Comparison of ENCODE assay signal across 8 cellular contexts in the genomic region with DNA sequence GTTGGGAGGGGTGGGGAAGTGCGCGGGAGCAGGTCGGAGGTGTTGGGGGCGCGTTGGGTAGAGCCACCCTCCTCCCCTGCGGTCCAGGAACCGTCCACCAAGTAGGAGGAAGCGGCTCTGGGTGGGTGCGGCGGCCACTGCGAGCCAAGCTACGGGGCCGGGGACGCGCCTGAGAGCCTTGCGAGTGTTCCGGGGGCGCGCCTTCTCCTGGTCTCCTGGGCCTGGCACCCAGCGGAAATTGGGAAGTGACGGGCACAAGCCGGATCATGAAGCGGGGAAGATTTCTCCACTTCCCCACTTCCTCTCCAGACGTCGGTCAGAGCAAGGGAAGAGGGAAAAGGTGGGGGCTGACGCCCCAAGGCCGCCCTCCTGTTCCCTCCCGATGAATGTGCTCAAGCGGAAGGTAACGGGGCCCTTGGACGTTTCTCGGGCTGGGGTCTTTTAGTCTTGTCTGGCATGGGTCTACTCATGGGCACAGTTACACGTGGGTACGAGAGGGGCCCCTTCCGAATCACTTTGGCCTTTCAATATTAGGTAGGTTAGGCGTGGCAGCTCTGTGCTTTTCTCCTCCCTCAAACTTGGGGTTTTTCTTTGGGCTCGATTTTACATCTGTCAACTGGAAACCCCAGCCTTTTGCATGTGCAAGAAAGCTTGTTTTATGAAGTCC. TPM values are rescaled to one million over a fixed set of nuclear protein-coding genes. Genes with fewer than 3 reads are reported as not detected.
DNase-seq lines count a peak whose midpoint lies in the region; ATAC-seq and TF ChIP-seq lines count a peak whose summit lies in the region.

No MANE protein-coding gene starts in this region.

- peak overlapping the region; percentile 99 for H3K4ac ChIP-seq in trophoblast cell (ENCODE audit: low read depth, low read length)

- no peak overlapping the region for H2AFZ ChIP-seq in trophoblast cell (ENCODE audit: insufficient read depth, low read length, poor library complexity)

- H3K23ac ChIP-seq in trophoblast cell (ENCODE audit: low read length) = peak overlapping the region; percentile 25

- no peak for ATAC-seq in CD4-positive, CD25-positive, alpha-beta regulatory T cell (ENCODE audit: low read depth in 2 of 2)
- ATAC-seq in HG02623 (IDR thresholded peaks at IDR 0.05; ENCODE audit: unreplicated experiment) (peak; percentile 7), GM21529 (IDR thresholded peaks at IDR 0.05; ENCODE audit: unreplicated experiment) (no peak)

- DNase-seq in CD4-positive, CD25-positive, alpha-beta regulatory T cell = peak in 1 of 3 donors; percentile 35
- DNase-seq in WERI-Rb-1 = no peak
- no peak for DNase-seq in fibroblast of villous mesenchyme (ENCODE audit: low read depth)
- peak; percentile 30 to 63 for DNase-seq in trophoblast cell
- no peak for DNase-seq in mucosa of gallbladder (ENCODE audit: low spot score)
- no peak for DNase-seq in NCI-H524 treated with DMSO at 0.1 percent for 48 hours (lab: John Stamatoyannopoulos, UW)

- no CpG with 5 or more reads among the region's 37 CpGs for WGBS in trophoblast cell (ENCODE audit: extremely low coverage, insufficient coverage, insufficient read length)

- H3K9me3 Mint-ChIP-seq in CD4-positive, CD25-positive, alpha-beta regulatory T cell = peaks cover 0 to 2% (median 0%) of the 10 kb centered on the region in 7 donors

- H3K9me3 ChIP-seq in CD4-positive, CD25-positive, alpha-beta regulatory T cell (ENCODE audit: control insufficient read depth in 2 of 2, low read length in 2 of 2) = no peaks in the 10 kb centered on the region
- H3K9me3 ChIP-seq in WERI-Rb-1 (ENCODE audit: severe bottlenecking) (no peaks in the 10 kb centered on the region), trophoblast cell (ENCODE audit: insufficient read depth, low read depth, low read length) (no peaks in the 10 kb centered on the region)

- peaks cover 11% of the 10 kb centered on the region for H3K36me3 Mint-ChIP-seq in CD4-positive, CD25-positive, alpha-beta regulatory T cell

- H3K4me2 ChIP-seq in trophoblast cell (ENCODE audit: low read length) = peak overlapping the region; percentile 97

- peaks cover 13% of the 10 kb centered on the region for H3K79me1 ChIP-seq in trophoblast cell (ENCODE audit: low read length)

- H3K4me3 ChIP-seq in CD4-positive, CD25-positive, alpha-beta regulatory T cell (ENCODE audit: low read depth, low read length) = peak overlapping the region; percentile 94
- peak overlapping the region; percentile 91 for H3K4me3 ChIP-seq in WERI-Rb-1 (ENCODE audit: low read depth, low read length)
- H3K4me3 ChIP-seq in fibroblast of villous mesenchyme (ENCODE audit: low read depth, low read length) = peak overlapping the region; percentile 81
- peak overlapping the region; percentile 94 for H3K4me3 ChIP-seq in trophoblast cell (ENCODE audit: low read depth, low read length)

- peak overlapping the region; percentile 89 for H3K9ac ChIP-seq in trophoblast cell (ENCODE audit: low read length)

- peaks cover 8% of the 10 kb centered on the region for H3K27me3 Mint-ChIP-seq in CD4-positive, CD25-positive, alpha-beta regulatory T cell

- H3K18ac ChIP-seq in trophoblast cell (ENCODE audit: low read length) = peak overlapping the region; percentile 16

- H2AK5ac ChIP-seq in trophoblast cell (ENCODE audit: low read length) = peak overlapping the region; percentile 28

- H3K36me3 ChIP-seq in CD4-positive, CD25-positive, alpha-beta regulatory T cell (ENCODE audit: control insufficient read depth, insufficient read depth, low read length) = peaks cover 12% of the 10 kb centered on the region
- peaks cover 58% of the 10 kb centered on the region for H3K36me3 ChIP-seq in WERI-Rb-1
- H3K36me3 ChIP-seq in trophoblast cell (ENCODE audit: control insufficient read depth in 1 of 2, insufficient read depth in 2 of 2, low read length in 2 of 2) = peaks cover 0 to 4% of the 10 kb centered on the region in 2 experiments

- no peak overlapping the region for H4K12ac ChIP-seq in trophoblast cell (ENCODE audit: low read depth, low read length)

- H2BK12ac ChIP-seq in trophoblast cell (ENCODE audit: low read length) = no peak overlapping the region

- TF ChIP-seq CTCF in WERI-Rb-1 (IDR thresholded peaks at IDR 0.05; ENCODE audit: low read depth, low read length) (no peak), fibroblast of villous mesenchyme (IDR thresholded peaks at IDR 0.05; ENCODE audit: insufficient read depth, low read depth, low read length) (no peak)

- H3K4me3 Mint-ChIP-seq in CD4-positive, CD25-positive, alpha-beta regulatory T cell = peak overlapping the region; percentile 99

- H3K14ac ChIP-seq in trophoblast cell (ENCODE audit: low read length) = peak overlapping the region; percentile 89

- H3K27ac ChIP-seq in CD4-positive, CD25-positive, alpha-beta regulatory T cell (ENCODE audit: insufficient read depth, low read length, poor library complexity, severe bottlenecking) = peak overlapping the region; percentile 95
- H3K27ac ChIP-seq in WERI-Rb-1 (peak overlapping the region; percentile 95), trophoblast cell (ENCODE audit: low read depth, low read length) (peak overlapping the region; percentile 11)

- H3K4me1 Mint-ChIP-seq in CD4-positive, CD25-positive, alpha-beta regulatory T cell = peaks cover 10 to 58% (median 34%) of the 10 kb centered on the region in 4 donors

- H3K27me3 ChIP-seq in CD4-positive, CD25-positive, alpha-beta regulatory T cell (ENCODE audit: control insufficient read depth, insufficient read depth, low read length) = no peaks in the 10 kb centered on the region
- no peaks in the 10 kb centered on the region for H3K27me3 ChIP-seq in WERI-Rb-1 (ENCODE audit: insufficient read depth, low read depth, severe bottlenecking)
- H3K27me3 ChIP-seq in trophoblast cell (ENCODE audit: insufficient read depth, low read length) = no peaks in the 10 kb centered on the region

- H3K79me2 ChIP-seq in trophoblast cell (ENCODE audit: control insufficient read depth, insufficient read depth, low read length, poor library complexity) = peaks cover 30% of the 10 kb centered on the region

- H2BK120ac ChIP-seq in trophoblast cell (ENCODE audit: insufficient read depth, low read length, poor library complexity) = peak overlapping the region; percentile 16

- peaks cover 52% of the 10 kb centered on the region for H3K4me1 ChIP-seq in CD4-positive, CD25-positive, alpha-beta regulatory T cell (ENCODE audit: control insufficient read depth, insufficient read depth, low read length, poor library complexity, severe bottlenecking)
- peaks cover 5 to 7% of the 10 kb centered on the region in 2 experiments for H3K4me1 ChIP-seq in trophoblast cell (ENCODE audit: control insufficient read depth in 1 of 2, insufficient read depth in 2 of 2, low read length in 2 of 2)

- H4K91ac ChIP-seq in trophoblast cell (ENCODE audit: low read depth, low read length) = peak overlapping the region; percentile 38

- H4K8ac ChIP-seq in trophoblast cell (ENCODE audit: low read depth, low read length) = peak overlapping the region; percentile 91

- peak overlapping the region; percentile 32 for H2BK5ac ChIP-seq in trophoblast cell (ENCODE audit: low read depth, low read length, poor library complexity)

- H3K27ac Mint-ChIP-seq in CD4-positive, CD25-positive, alpha-beta regulatory T cell = peak overlapping the region; percentile 99 to 100 (median 100)

RNA-seq across cellular contexts. Expression of a gene that starts 0.9 kb away (rescaled TPM):
- 233 TPM for total RNA-seq in CD4-positive, CD25-positive, alpha-beta regulatory T cell
- polyA plus RNA-seq in CD4-positive, CD25-positive, alpha-beta regulatory T cell = 10 to 100 TPM; 56.7 to 76.9 (median 69.2) TPM
- total RNA-seq in fibroblast of villous mesenchyme (24.8 and 32.8 TPM in 2 replicates), mucosa of gallbladder (84.5 TPM)
- 57.7 and 58.2 TPM in 2 replicates for polyA plus RNA-seq in trophoblast cell (2013)

RNA-seq across cellular contexts. Expression of a gene that starts 21.2 kb away (rescaled TPM):
- 201 TPM for total RNA-seq in CD4-positive, CD25-positive, alpha-beta regulatory T cell
- polyA plus RNA-seq in CD4-positive, CD25-positive, alpha-beta regulatory T cell = 100 to 1,000 TPM; 286 to 306 (median 295) TPM
- total RNA-seq in fibroblast of villous mesenchyme = 84.4 and 118 TPM in 2 replicates
- 136 and 139 TPM in 2 replicates for polyA plus RNA-seq in trophoblast cell (2013)
- total RNA-seq in mucosa of gallbladder = 119 TPM

RNA-seq across cellular contexts. Expression of a gene that starts 24.3 kb away (rescaled TPM):
- total RNA-seq in CD4-positive, CD25-positive, alpha-beta regulatory T cell = 31.4 TPM
- 10 to 100 TPM; 31.0 to 37.8 (median 35.6) TPM for polyA plus RNA-seq in CD4-positive, CD25-positive, alpha-beta regulatory T cell
- total RNA-seq in fibroblast of villous mesenchyme = 34.5 and 35.4 TPM in 2 replicates
- polyA plus RNA-seq in trophoblast cell (2013) = 34.7 and 34.8 TPM in 2 replicates
- 64.9 TPM for total RNA-seq in mucosa of gallbladder

RNA-seq across cellular contexts. Expression of a gene that starts 24.4 kb away (rescaled TPM):
- 0.35 TPM for total RNA-seq in CD4-positive, CD25-positive, alpha-beta regulatory T cell
- not detected for polyA plus RNA-seq in CD4-positive, CD25-positive, alpha-beta regulatory T cell
- total RNA-seq in fibroblast of villous mesenchyme (0.43 and 0.64 TPM in 2 replicates), mucosa of gallbladder (1.0 TPM)
- 0.12 and 0.14 TPM in 2 replicates for polyA plus RNA-seq in trophoblast cell (2013)

RNA-seq across cellular contexts. Expression of a gene that starts 48.9 kb away (rescaled TPM):
- 6.9 TPM for total RNA-seq in CD4-positive, CD25-positive, alpha-beta regulatory T cell
- 10 to 100 TPM; 17.3 to 28.6 (median 17.9) TPM for polyA plus RNA-seq in CD4-positive, CD25-positive, alpha-beta regulatory T cell
- total RNA-seq in fibroblast of villous mesenchyme (9.9 and 12.6 TPM in 2 replicates), mucosa of gallbladder (87.4 TPM)
- polyA plus RNA-seq in trophoblast cell (2013) = 0.14 and 0.25 TPM in 2 replicates

Comparison
In these comparisons a context has a peak if more than half of its experiments do, and no peak if none do; other contexts are left out.
1. DNase-seq: peak in trophoblast cell (2 of 2); none in WERI-Rb-1 (single experiment), fibroblast of villous mesenchyme (single experiment), mucosa of gallbladder (single experiment) and NCI-H524 treated with DMSO at 0.1 percent for 48 hours (single experiment).
2. H3K27ac ChIP-seq: peak in every context shown above with its lines; median percentile 95 in CD4-positive, CD25-positive, alpha-beta regulatory T cell; 95 in WERI-Rb-1; 11 in trophoblast cell.
3. Peak in every context shown above with its lines, with median percentiles within 50 percentile points of each other: H3K4me3 ChIP-seq.